5 cellular contexts compared by ENCODE assay signal in genomic region chr12:107727742-107728141, GRCh38. TPM values are rescaled to one million over a fixed set of nuclear protein-coding genes. Genes with fewer than 3 reads are reported as not detected.
"Had no signal": no experiment of that assay in that cellular context is flagged by ENCODE, and none has a peak within 500 bp of the region (broad histone marks: within the 10 kb centered on the region; RNA-seq: fewer than 3 reads in every experiment).

No MANE protein-coding gene starts in this region.

RNA-seq across cellular contexts. Expression of gene ASCL4, which starts 46.8 kb away (rescaled TPM):
- total RNA-seq: HepG2, HT-29, HT1080, IMR-90 had no signal
- polyA plus RNA-seq: HepG2, IgD-negative memory B cell, IMR-90 had no signal
